1 cellular context compared by ENCODE assay signal in genomic region chr2:217964658-217965161, GRCh38.
TF ChIP-seq lines count a peak whose summit lies in the region.

No MANE protein-coding gene starts in this region.

TF ChIP-seq in GM23338, 12 proteins besides CTCF, POLR2A, EP300 and RAD21 (continued from another document):
- TF ChIP-seq REST (IDR thresholded peaks at IDR 0.05; ENCODE audit: unreplicated experiment) (no peak), ZNF331 (CRISPR knock-in tag; IDR thresholded peaks at IDR 0.05; ENCODE audit: low read depth) (no peak), ZNF114 (CRISPR knock-in tag; IDR thresholded peaks at IDR 0.05) (no peak), NANOG (IDR thresholded peaks at IDR 0.05; ENCODE audit: borderline replicate concordance) (no peak), POLR2AphosphoS5 (IDR thresholded peaks at IDR 0.05; ENCODE audit: low read depth) (no peak), CREB1 (CRISPR knock-in tag; IDR thresholded peaks at IDR 0.05; ENCODE audit: low read depth) (no peak)
- TF ChIP-seq, protein P1, sequence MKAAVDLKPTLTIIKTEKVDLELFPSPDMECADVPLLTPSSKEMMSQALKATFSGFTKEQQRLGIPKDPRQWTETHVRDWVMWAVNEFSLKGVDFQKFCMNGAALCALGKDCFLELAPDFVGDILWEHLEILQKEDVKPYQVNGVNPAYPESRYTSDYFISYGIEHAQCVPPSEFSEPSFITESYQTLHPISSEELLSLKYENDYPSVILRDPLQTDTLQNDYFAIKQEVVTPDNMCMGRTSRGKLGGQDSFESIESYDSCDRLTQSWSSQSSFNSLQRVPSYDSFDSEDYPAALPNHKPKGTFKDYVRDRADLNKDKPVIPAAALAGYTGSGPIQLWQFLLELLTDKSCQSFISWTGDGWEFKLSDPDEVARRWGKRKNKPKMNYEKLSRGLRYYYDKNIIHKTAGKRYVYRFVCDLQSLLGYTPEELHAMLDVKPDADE (IDR thresholded peaks at IDR 0.05): no peak
TF ChIP-seq in GM23338: peak in this region for 0.
